Comparison of ENCODE assay signal across 1 cellular context in the genomic region with DNA sequence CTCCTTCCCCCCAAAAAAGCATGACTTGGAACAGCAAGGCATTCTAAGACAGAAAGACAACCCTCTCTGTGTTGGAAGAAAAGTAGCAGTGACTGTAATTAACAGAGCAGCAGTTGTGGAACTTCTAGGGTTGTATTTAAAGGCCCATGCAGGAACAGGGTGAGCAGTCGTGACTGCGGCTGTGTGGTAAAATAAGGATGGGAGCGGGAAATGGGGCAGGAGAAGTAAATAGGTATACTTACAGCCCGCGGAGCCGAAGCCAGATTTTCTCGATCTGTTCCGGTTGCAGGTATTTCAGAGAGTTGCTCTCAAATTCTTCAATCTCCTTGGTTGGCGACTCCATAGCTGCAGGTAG.
TF ChIP-seq lines count a peak whose summit lies in the region.

No MANE protein-coding gene starts in this region.

TF ChIP-seq in SK-N-SH treated with all-trans-retinoic acid at 6 μM for 48 hours, 23 proteins besides CTCF, POLR2A, EP300 and RAD21 (continued from another document):
- TF ChIP-seq, protein P1, sequence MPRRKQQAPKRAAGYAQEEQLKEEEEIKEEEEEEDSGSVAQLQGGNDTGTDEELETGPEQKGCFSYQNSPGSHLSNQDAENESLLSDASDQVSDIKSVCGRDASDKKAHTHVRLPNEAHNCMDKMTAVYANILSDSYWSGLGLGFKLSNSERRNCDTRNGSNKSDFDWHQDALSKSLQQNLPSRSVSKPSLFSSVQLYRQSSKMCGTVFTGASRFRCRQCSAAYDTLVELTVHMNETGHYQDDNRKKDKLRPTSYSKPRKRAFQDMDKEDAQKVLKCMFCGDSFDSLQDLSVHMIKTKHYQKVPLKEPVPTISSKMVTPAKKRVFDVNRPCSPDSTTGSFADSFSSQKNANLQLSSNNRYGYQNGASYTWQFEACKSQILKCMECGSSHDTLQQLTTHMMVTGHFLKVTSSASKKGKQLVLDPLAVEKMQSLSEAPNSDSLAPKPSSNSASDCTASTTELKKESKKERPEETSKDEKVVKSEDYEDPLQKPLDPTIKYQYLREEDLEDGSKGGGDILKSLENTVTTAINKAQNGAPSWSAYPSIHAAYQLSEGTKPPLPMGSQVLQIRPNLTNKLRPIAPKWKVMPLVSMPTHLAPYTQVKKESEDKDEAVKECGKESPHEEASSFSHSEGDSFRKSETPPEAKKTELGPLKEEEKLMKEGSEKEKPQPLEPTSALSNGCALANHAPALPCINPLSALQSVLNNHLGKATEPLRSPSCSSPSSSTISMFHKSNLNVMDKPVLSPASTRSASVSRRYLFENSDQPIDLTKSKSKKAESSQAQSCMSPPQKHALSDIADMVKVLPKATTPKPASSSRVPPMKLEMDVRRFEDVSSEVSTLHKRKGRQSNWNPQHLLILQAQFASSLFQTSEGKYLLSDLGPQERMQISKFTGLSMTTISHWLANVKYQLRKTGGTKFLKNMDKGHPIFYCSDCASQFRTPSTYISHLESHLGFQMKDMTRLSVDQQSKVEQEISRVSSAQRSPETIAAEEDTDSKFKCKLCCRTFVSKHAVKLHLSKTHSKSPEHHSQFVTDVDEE (CRISPR knock-in tag; IDR thresholded peaks at IDR 0.05), result no peak
- TF ChIP-seq ZNF70 (CRISPR knock-in tag; IDR thresholded peaks at IDR 0.05) (no peak), CSDC2 (CRISPR knock-in tag; IDR thresholded peaks at IDR 0.05) (no peak)
